Comparison of ENCODE assay signal across 22 cellular contexts in the genomic region with DNA sequence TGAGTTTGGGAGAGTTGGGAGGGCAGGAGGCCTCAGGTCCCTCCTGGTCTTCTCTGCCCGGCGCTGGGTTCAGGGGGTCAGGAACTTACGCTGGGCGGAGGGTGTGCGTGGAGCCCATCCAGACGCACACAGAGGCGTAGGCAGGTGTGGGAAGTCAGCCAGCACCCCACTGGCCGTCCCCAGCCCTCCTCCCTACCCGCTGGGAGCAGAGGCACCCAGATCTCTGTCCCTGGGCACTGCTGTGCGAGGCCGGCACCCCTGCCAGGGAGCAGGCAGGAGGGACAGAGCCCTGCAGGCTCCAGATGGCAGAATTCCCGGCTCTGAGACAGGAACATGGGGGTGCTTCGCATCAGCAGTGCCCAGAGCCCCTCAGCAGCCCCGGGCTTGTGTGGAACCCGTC. TPM values are rescaled to one million over a fixed set of nuclear protein-coding genes. Genes with fewer than 3 reads are reported as not detected.
DNase-seq lines count a peak whose midpoint lies in the region; ATAC-seq, FAIRE-seq and TF ChIP-seq lines count a peak whose summit lies in the region.
"Had no signal": no experiment of that assay in that cellular context is flagged by ENCODE, and none has a peak within 500 bp of the region (broad histone marks: within the 10 kb centered on the region; RNA-seq: fewer than 3 reads in every experiment).

No MANE protein-coding gene starts in this region.

- no peak overlapping the region for H4K8ac ChIP-seq in mesenchymal stem cell (ENCODE audit: low read length)

- no peak overlapping the region for H3K4ac ChIP-seq in mesenchymal stem cell (ENCODE audit: low read depth in 1 of 2, low read length in 2 of 2)

- SMC1A ChIA-PET in GM12878 (lab: Charles Lee; ENCODE audit: uncharacterized antibody, unreplicated experiment): no interaction called here

- no peak for FAIRE-seq in GM12878 (lab: Jason Lieb, UNC)
- FAIRE-seq: A204.1, H54 had no signal

- no TSS peak for BruUV-seq in GM12878 (replicated peaks; lab: Mats Ljungman, UMichigan)

- no peak overlapping the region for H2BK5ac ChIP-seq in mesenchymal stem cell (ENCODE audit: low read depth, low read length, poor library complexity, severe bottlenecking)

- H4K20me1 ChIP-seq in GM12878 (ENCODE audit: control insufficient read depth, insufficient read depth): no peaks in the 10 kb centered on the region

- H3K23ac ChIP-seq in mesenchymal stem cell (ENCODE audit: low read length in 2 of 2): no peak overlapping the region

- TF ChIP-seq CTCF in left ventricle myocardium inferior (IDR thresholded peaks at IDR 0.05; ENCODE audit: borderline replicate concordance) (no peak), GM12878 (IDR thresholded peaks at IDR 0.05 in 2 of 3, conservative IDR thresholded peaks at IDR 0.05 in 1 of 3; ENCODE audit: control insufficient read depth in 2 of 3, extremely low read depth in 1 of 3, insufficient read depth in 1 of 3, low read depth in 3 of 3, low read length in 3 of 3) (no peak), left lung (IDR thresholded peaks at IDR 0.05) (no peak)

- no peak overlapping the region for H2AK5ac ChIP-seq in mesenchymal stem cell (ENCODE audit: low read length, severe bottlenecking)

- DNase-seq in left ventricle myocardium superior (no peak), left ventricle myocardium inferior (no peak), GM12878 (ENCODE audit: low read depth, low spot score) (no peak), mesenchymal stem cell (no peak), DMS53 treated with DMSO at 0.1 percent for 48 hours (lab: John Stamatoyannopoulos, UW; ENCODE audit: unreplicated experiment) (no peak), left lung (no peak), HEK293T (ENCODE audit: extremely low spot score) (no peak), HT-29 (ENCODE audit: low spot score) (no peak)
- DNase-seq: DMS153, EL, NCI-H1048, NCI-H1436 treated with DMSO at 0.1 percent for 48 hours, NCI-H2029 treated with DMSO at 0.1 percent for 48 hours, NCI-H510A, NCI-H82, Peyer's patch had no signal

- no peak overlapping the region for H3K14ac ChIP-seq in mesenchymal stem cell (ENCODE audit: low read length in 2 of 2)

- H3K36me3 ChIP-seq in left ventricle myocardium inferior (peaks cover 41% of the 10 kb centered on the region), GM12878 (ENCODE audit: control insufficient read depth in 2 of 2, insufficient read depth in 2 of 2, low read length in 1 of 2) (no peaks in the 10 kb centered on the region), mesenchymal stem cell (ENCODE audit: control insufficient read depth in 1 of 2, insufficient read depth in 2 of 2, low read depth in 1 of 2, low read length in 2 of 2) (peaks cover 0 to 57% of the 10 kb centered on the region in 2 experiments), left lung (peaks cover 0 to 52% of the 10 kb centered on the region in 2 donors)

- H3K18ac ChIP-seq in mesenchymal stem cell (ENCODE audit: low read depth in 1 of 2, low read length in 2 of 2): no peak overlapping the region

- H3K27ac ChIP-seq in left ventricle myocardium inferior (replicated peaks) (no peak overlapping the region), GM12878 (ENCODE audit: control insufficient read depth, insufficient read depth) (no peak overlapping the region), mesenchymal stem cell (ENCODE audit: low read length, poor library complexity, severe bottlenecking) (no peak overlapping the region), left lung (no peak overlapping the region)
- H3K27ac ChIP-seq: HL-60, Peyer's patch, SK-N-MC had no signal

- no peaks in the 10 kb centered on the region for H3K79me2 ChIP-seq in GM12878 (ENCODE audit: control insufficient read depth, insufficient read depth, low read length)

- RAD21 ChIA-PET in GM12878 (lab: Charles Lee; ENCODE audit: unreplicated experiment): no interaction called here

- H3K4me3 ChIP-seq in left ventricle myocardium inferior (no peak overlapping the region), GM12878 (no peak overlapping the region), mesenchymal stem cell (ENCODE audit: insufficient read depth in 1 of 2, low read depth in 1 of 2, low read length in 2 of 2) (peak overlapping the region in 1 of 2 experiments; percentile 58), left lung (no peak overlapping the region)
- H3K4me3 ChIP-seq: Peyer's patch, SK-N-MC had no signal

- TF ChIP-seq EP300 in GM12878 (IDR thresholded peaks at IDR 0.05; ENCODE audit: borderline replicate concordance in 1 of 2, control insufficient read depth in 1 of 2, low read depth in 2 of 2, low read length in 2 of 2): no peak

- POLR2A ChIA-PET in GM12878 (lab: Charles Lee) (no interaction called here), HEK293T (lab: Yijun Ruan, JAX) (no interaction called here)

- intact Hi-C loops in left ventricle myocardium superior (cut with micrococcal nuclease): no loop called here
- intact Hi-C loops in left ventricle myocardium inferior (cut with micrococcal nuclease): no loop called here
- intact Hi-C loops in GM12878 (cut with micrococcal nuclease; ENCODE audit: unreplicated experiment): no loop called here
- intact Hi-C loops in left lung (cut with DNase I): no loop called here

- no peak overlapping the region for H3K9ac ChIP-seq in GM12878 (ENCODE audit: control insufficient read depth, insufficient read depth, low read length)
- H3K9ac ChIP-seq in mesenchymal stem cell (ENCODE audit: low read length): peak overlapping the region; percentile 26

- in situ Hi-C loops in GM12878 (cut with MboI): no loop called here

- H2AFZ ChIP-seq in GM12878 (ENCODE audit: control insufficient read depth, low read depth, low read length) (no peak overlapping the region), mesenchymal stem cell (ENCODE audit: low read depth, low read length) (no peak overlapping the region)

- TF ChIP-seq POLR2A in GM12878 (IDR thresholded peaks at IDR 0.05; ENCODE audit: low read depth, low read length): no peak

- no peak overlapping the region for H2BK15ac ChIP-seq in mesenchymal stem cell (ENCODE audit: low read depth, poor library complexity, severe bottlenecking)

- no peak overlapping the region for H2BK120ac ChIP-seq in mesenchymal stem cell (ENCODE audit: low read depth, low read length)

- CTCF ChIA-PET in GM12878 (lab: Yijun Ruan, JAX) (no interaction called here), HEK293T (lab: Yijun Ruan, JAX) (no interaction called here)

- no peak overlapping the region for H4K91ac ChIP-seq in mesenchymal stem cell (ENCODE audit: low read length)

- no peaks in the 10 kb centered on the region for H3K4me1 ChIP-seq in left ventricle myocardium inferior
- no peaks in the 10 kb centered on the region for H3K4me1 ChIP-seq in GM12878 (ENCODE audit: control insufficient read depth, insufficient read depth, low read length)
- peaks cover 30% of the 10 kb centered on the region for H3K4me1 ChIP-seq in mesenchymal stem cell (ENCODE audit: control insufficient read depth, insufficient read depth, low read depth, low read length)
- no peaks in the 10 kb centered on the region for H3K4me1 ChIP-seq in left lung
- H3K4me1 ChIP-seq: Peyer's patch had no signal

- ATAC-seq in left ventricle myocardium superior: peak; percentile 4
- 0 out of 3 replicates have a peak, but pooled peaks have one; percentile 22 for ATAC-seq in GM12878
- no peak for ATAC-seq in left lung
- ATAC-seq: Right ventricle myocardium inferior had no signal

- H2BK12ac ChIP-seq in mesenchymal stem cell (ENCODE audit: low read length in 2 of 2): no peak overlapping the region

- no peaks in the 10 kb centered on the region for H3K27me3 ChIP-seq in left ventricle myocardium inferior (ENCODE audit: low read depth)
- H3K27me3 ChIP-seq in GM12878 (replicated peaks in 1 of 2; ENCODE audit: control insufficient read depth in 2 of 2, insufficient read depth in 2 of 2, low read length in 1 of 2): no peaks in the 10 kb centered on the region
- peaks cover 0 to 4% of the 10 kb centered on the region in 2 experiments for H3K27me3 ChIP-seq in mesenchymal stem cell (ENCODE audit: control insufficient read depth in 1 of 2, insufficient read depth in 1 of 2, low read length in 2 of 2)
- no peaks in the 10 kb centered on the region for H3K27me3 ChIP-seq in left lung
- H3K27me3 ChIP-seq: Peyer's patch had no signal

- peaks cover 2% of the 10 kb centered on the region for H3K79me1 ChIP-seq in mesenchymal stem cell (replicated peaks; ENCODE audit: low read length, poor library complexity, severe bottlenecking)

- 92% methylated on average over 14 of the region's 15 CpGs for WGBS in GM12878 (ENCODE audit: insufficient coverage, insufficient replicate concordance, low lambda C conversion rate, missing lambda C conversion rate)
- WGBS in mesenchymal stem cell: 85% methylated on average over 15 of the region's 15 CpGs

- H3K4me2 ChIP-seq in GM12878 (ENCODE audit: control insufficient read depth, insufficient read depth) (no peak overlapping the region), mesenchymal stem cell (ENCODE audit: low read length, poor library complexity, severe bottlenecking) (peak overlapping the region; percentile 74)

- H3K9me3 ChIP-seq in left ventricle myocardium inferior (replicated peaks) (no peaks in the 10 kb centered on the region), GM12878 (replicated peaks; ENCODE audit: control insufficient read depth, insufficient read depth, low read length) (no peaks in the 10 kb centered on the region), mesenchymal stem cell (ENCODE audit: control insufficient read depth, low read length) (no peaks in the 10 kb centered on the region), left lung (no peaks in the 10 kb centered on the region)
- H3K9me3 ChIP-seq: Peyer's patch had no signal

- TF ChIP-seq RAD21 in GM12878 (IDR thresholded peaks at IDR 0.05; ENCODE audit: insufficient read depth, low read depth, low read length): no peak

RNA-seq across cellular contexts. Expression of gene LRCOL1, which starts 59.6 kb away (rescaled TPM):
- total RNA-seq in left ventricle myocardium superior: not detected
- total RNA-seq in left ventricle myocardium inferior: not detected
- not detected in 2 replicates for total RNA-seq in GM12878 (2013; cell fraction: nucleolus; rRNA removed)
- not detected in 2 replicates for total RNA-seq in GM12878 (2014; rRNA removed)
- not detected in 2 replicates for total RNA-seq in GM12878 (2014; rRNA removed; fragmentation: Illumina TruSeq; extraction: Trizol)
- not detected in 2 replicates for total RNA-seq in GM12878 (2021)
- not detected for polyA plus RNA-seq in GM12878 (2011; ENCODE audit: low read depth)
- not detected in 2 replicates for polyA plus RNA-seq in GM12878 (2011; rRNA removed)
- polyA plus RNA-seq in GM12878 (2011; cell fraction: cytosol; rRNA removed): not detected in 2 replicates
- polyA plus RNA-seq in GM12878 (2011; cell fraction: nucleus; rRNA removed): 0.27 TPM in 1 of 2 replicates, not detected in the other
- not detected in 2 replicates for polyA plus RNA-seq in GM12878 (2012)
- not detected in 2 replicates for polyA plus RNA-seq in GM12878 (2014; fragmentation: Illumina TruSeq; extraction: Trizol)
- polyA plus RNA-seq in GM12878 (2014; fragmentation: Nextera tagmentation; extraction: Ambion mirVana): not detected
- polyA plus RNA-seq in GM12878 (2014; rRNA removed): not detected in 2 replicates
- not detected for polyA plus RNA-seq in GM12878 (2016; fragmentation: Nextera tagmentation; extraction: Ambion mirVana)
- not detected in 2 replicates for polyA minus RNA-seq in GM12878 (2011; rRNA and poly(A)+ RNA removed)
- polyA minus RNA-seq in GM12878 (2011; cell fraction: cytosol; rRNA and poly(A)+ RNA removed): not detected in 2 replicates
- not detected in 2 replicates for polyA minus RNA-seq in GM12878 (2011; cell fraction: nucleus; rRNA and poly(A)+ RNA removed)
- not detected for polyA plus RNA-seq in mesenchymal stem cell (2013, experiment 1 of 2)
- polyA plus RNA-seq in mesenchymal stem cell (2013, experiment 2 of 2): not detected
- 1 to 10 TPM in 1 of 2 donors, under 1 TPM in 1; 0.84 to 1.6 TPM for total RNA-seq in left lung
- not detected in 2 replicates for total RNA-seq in HT-29 (2014; rRNA removed; shearing (Covaris generic))
- total RNA-seq: MCF 10A, Peyer's patch, Right ventricle myocardium inferior had no signal
